In the genomic region with DNA sequence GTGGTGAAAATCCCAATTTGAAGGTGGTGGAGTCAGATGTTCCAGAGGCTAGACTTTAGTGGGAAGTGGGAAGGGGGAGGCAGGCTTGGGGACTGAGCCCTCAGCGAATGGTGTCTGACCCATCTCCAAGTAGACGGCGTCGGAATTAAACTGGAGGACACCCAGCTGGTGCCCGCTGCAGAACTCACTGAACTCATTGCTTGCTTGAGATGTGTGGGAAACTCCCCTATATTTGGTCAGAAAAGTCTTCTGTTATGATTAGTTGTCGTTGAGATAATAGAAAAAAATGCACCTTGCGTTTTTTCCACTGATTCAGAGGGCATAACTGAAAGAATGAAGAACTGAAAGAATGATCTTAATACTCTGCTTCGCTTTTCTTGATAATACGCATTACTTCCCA, we compare ENCODE assay signal across 1 cellular context.
TF ChIP-seq lines count a peak whose summit lies in the region.

No MANE protein-coding gene starts in this region.

TF ChIP-seq in H1, 55 proteins besides CTCF, POLR2A, EP300 and RAD21:
- TF ChIP-seq MAX (IDR thresholded peaks at IDR 0.05) (no peak), RXRA (IDR thresholded peaks at IDR 0.05; ENCODE audit: insufficient read depth, low read depth, low read length) (no peak), ZNF274 (IDR thresholded peaks at IDR 0.05; ENCODE audit: borderline replicate concordance, extremely low read depth, low read length) (no peak), HDAC2 (IDR thresholded peaks at IDR 0.05; ENCODE audit: borderline replicate concordance in 1 of 2, low read depth in 2 of 2, low read length in 2 of 2) (no peak), MAFK (IDR thresholded peaks at IDR 0.05; ENCODE audit: low read depth, low read length) (no peak), NRF1 (IDR thresholded peaks at IDR 0.05; ENCODE audit: low read depth, low read length) (no peak), CTBP2 (IDR thresholded peaks at IDR 0.05; ENCODE audit: borderline replicate concordance, insufficient read depth, insufficient read length, low read length) (no peak), BCL11A (IDR thresholded peaks at IDR 0.05; ENCODE audit: low read depth in 2 of 2, low read length in 2 of 2) (no peak), SRF (IDR thresholded peaks at IDR 0.05; ENCODE audit: low read depth, low read length) (no peak), SIRT6 (IDR thresholded peaks at IDR 0.05; ENCODE audit: low read length) (no peak), PHF8 (conservative IDR thresholded peaks at IDR 0.05; ENCODE audit: low read depth, low read length) (no peak), RBBP5 (IDR thresholded peaks at IDR 0.05; ENCODE audit: borderline replicate concordance, low read depth, low read length) (no peak)
- TF ChIP-seq, protein P1, sequence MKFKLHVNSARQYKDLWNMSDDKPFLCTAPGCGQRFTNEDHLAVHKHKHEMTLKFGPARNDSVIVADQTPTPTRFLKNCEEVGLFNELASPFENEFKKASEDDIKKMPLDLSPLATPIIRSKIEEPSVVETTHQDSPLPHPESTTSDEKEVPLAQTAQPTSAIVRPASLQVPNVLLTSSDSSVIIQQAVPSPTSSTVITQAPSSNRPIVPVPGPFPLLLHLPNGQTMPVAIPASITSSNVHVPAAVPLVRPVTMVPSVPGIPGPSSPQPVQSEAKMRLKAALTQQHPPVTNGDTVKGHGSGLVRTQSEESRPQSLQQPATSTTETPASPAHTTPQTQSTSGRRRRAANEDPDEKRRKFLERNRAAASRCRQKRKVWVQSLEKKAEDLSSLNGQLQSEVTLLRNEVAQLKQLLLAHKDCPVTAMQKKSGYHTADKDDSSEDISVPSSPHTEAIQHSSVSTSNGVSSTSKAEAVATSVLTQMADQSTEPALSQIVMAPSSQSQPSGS (IDR thresholded peaks at IDR 0.05; ENCODE audit: low read length) = no peak
- TF ChIP-seq, protein P2, sequence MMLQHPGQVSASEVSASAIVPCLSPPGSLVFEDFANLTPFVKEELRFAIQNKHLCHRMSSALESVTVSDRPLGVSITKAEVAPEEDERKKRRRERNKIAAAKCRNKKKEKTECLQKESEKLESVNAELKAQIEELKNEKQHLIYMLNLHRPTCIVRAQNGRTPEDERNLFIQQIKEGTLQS (IDR thresholded peaks at IDR 0.05; ENCODE audit: insufficient read depth, low read depth, low read length) = no peak
